Comparison of ENCODE assay signal across 4 cellular contexts in the genomic region with DNA sequence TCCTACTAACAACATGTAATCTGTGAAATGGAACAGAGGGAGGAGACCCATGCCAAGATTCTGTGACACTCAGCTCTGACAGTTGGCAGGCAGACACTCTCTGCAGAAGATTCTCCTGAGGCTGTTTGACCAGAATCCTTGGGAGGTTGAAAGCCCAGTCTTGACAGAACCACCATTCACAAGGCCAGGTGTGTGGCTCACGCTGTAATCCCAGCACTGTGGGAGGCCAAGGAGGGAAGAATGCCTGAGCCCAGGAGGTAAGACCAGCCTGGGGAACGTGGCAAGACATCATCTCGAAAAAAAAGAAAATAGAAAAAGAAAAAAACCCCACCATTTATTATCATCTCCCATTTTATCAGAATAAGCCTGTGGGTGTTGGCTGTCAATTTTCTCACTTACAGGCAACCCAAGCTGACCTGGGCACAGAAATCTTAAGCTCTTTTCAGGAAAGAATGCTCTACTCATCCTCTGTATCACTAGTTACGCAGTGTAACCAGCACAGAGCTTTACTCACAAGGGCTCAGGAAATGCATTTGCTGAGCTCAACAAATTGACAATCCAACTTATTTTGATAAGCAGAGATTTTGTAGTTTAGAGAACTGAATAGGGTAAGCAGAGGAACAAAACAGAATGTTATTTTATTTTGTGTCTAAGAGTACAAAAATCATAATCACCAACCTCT. TPM values are rescaled to one million over a fixed set of nuclear protein-coding genes. Genes with fewer than 3 reads are reported as not detected.
"Had no signal": no experiment of that assay in that cellular context is flagged by ENCODE, and none has a peak within 500 bp of the region (broad histone marks: within the 10 kb centered on the region; RNA-seq: fewer than 3 reads in every experiment).

No MANE protein-coding gene starts in this region.

RNA-seq across cellular contexts. Expression of gene NBPF4, which starts 16.8 kb away (rescaled TPM):
- total RNA-seq: LHCN-M2, M059J, MCF 10A, NCI-H460 had no signal
